8 cellular contexts compared by ENCODE assay signal in genomic region chr12:32399045-32399372, GRCh38. TPM values are rescaled to one million over a fixed set of nuclear protein-coding genes. Genes with fewer than 3 reads are reported as not detected.
DNase-seq lines count a peak whose midpoint lies in the region; ATAC-seq, FAIRE-seq and TF ChIP-seq lines count a peak whose summit lies in the region.

No MANE protein-coding gene starts in this region.

- H3K4me3 ChIP-seq in DOHH2 (ENCODE audit: low read length) (peak overlapping the region; percentile 78), OCI-LY1 (ENCODE audit: low read depth, low read length, poor library complexity, severe bottlenecking) (peak overlapping the region; percentile 61), pancreas (peak overlapping the region; percentile 64 to 73 (median 70))

- H3K9me2 ChIP-seq in DOHH2 (replicated peaks; ENCODE audit: control insufficient read depth, low read length) (no peaks in the 10 kb centered on the region), OCI-LY1 (ENCODE audit: low read depth, low read length) (no peaks in the 10 kb centered on the region)

- H3K9me3 ChIP-seq in DOHH2 (ENCODE audit: control insufficient read depth, insufficient read depth, low read length) (no peaks in the 10 kb centered on the region), OCI-LY1 (ENCODE audit: low read length) (no peaks in the 10 kb centered on the region), pancreas (no peaks in the 10 kb centered on the region)

- DNase-seq in epithelial cell of prostate (ENCODE audit: low read depth, low spot score) (no peak), pancreas (no peak), HuH-7.5 (ENCODE audit: low spot score) (no peak), NCI-H128 (lab: John Stamatoyannopoulos, UW; ENCODE audit: unreplicated experiment) (no peak)

- H4K20me1 ChIP-seq in DOHH2 (ENCODE audit: control insufficient read depth, insufficient read depth, low read depth, low read length) (no peaks in the 10 kb centered on the region), OCI-LY1 (ENCODE audit: insufficient read depth, low read length) (no peaks in the 10 kb centered on the region)

- WGBS in pancreas, 2 donors: 0% methylated on average over 28 to 33 of the region's 33 CpGs

- H3K36me3 ChIP-seq in DOHH2 (ENCODE audit: control insufficient read depth, low read length) (no peaks in the 10 kb centered on the region), OCI-LY1 (ENCODE audit: insufficient read depth, low read length) (no peaks in the 10 kb centered on the region), pancreas (no peaks in the 10 kb centered on the region)

- H3K79me2 ChIP-seq in DOHH2 (ENCODE audit: control insufficient read depth, low read length) (no peaks in the 10 kb centered on the region), OCI-LY1 (ENCODE audit: insufficient read depth, low read length) (no peaks in the 10 kb centered on the region)

- intact Hi-C loops in pancreas (cut with DNase I): no loop called here

- TF ChIP-seq CTCF in DOHH2 (IDR thresholded peaks at IDR 0.05; ENCODE audit: low read depth, low read length, poor library complexity, severe bottlenecking): no peak
- no peak for TF ChIP-seq CTCF in OCI-LY1 (IDR thresholded peaks at IDR 0.05; ENCODE audit: low read length)
- no peak for TF ChIP-seq CTCF in pancreas (IDR thresholded peaks at IDR 0.05)

- H3K27ac ChIP-seq in DOHH2 (ENCODE audit: low read depth, low read length) (no peak overlapping the region), OCI-LY1 (ENCODE audit: low read depth, low read length, poor library complexity, severe bottlenecking) (no peak overlapping the region), epithelial cell of prostate (peak overlapping the region; percentile 92), pancreas (peak overlapping the region; percentile 86 to 95 (median 94))

- peak overlapping the region; percentile 73 for H3K4me2 ChIP-seq in DOHH2 (ENCODE audit: low read length)
- peak overlapping the region; percentile 62 for H3K4me2 ChIP-seq in OCI-LY1 (ENCODE audit: low read length)

- H3K4me1 ChIP-seq in DOHH2 (ENCODE audit: control insufficient read depth, low read length) (peaks cover 23% of the 10 kb centered on the region), OCI-LY1 (ENCODE audit: insufficient read depth, low read length, severe bottlenecking) (peaks cover 21% of the 10 kb centered on the region), pancreas (peaks cover 0 to 12% (median 11%) of the 10 kb centered on the region in 3 donors)

- H3K9ac ChIP-seq in OCI-LY1 (ENCODE audit: low read length): peak overlapping the region; percentile 25; the same call in 1 of the 2 replicates

- FAIRE-seq in pancreas (lab: Jason Lieb, UNC): no peak

- no peak overlapping the region for H2AFZ ChIP-seq in OCI-LY1 (ENCODE audit: low read length)

- H3K27me3 ChIP-seq in DOHH2 (ENCODE audit: control insufficient read depth, low read length): peaks cover 6% of the 10 kb centered on the region; the same call in 1 of the 2 replicates
- no peaks in the 10 kb centered on the region for H3K27me3 ChIP-seq in OCI-LY1 (ENCODE audit: insufficient read depth, low read length)
- no peaks in the 10 kb centered on the region for H3K27me3 ChIP-seq in pancreas

- H3F3A ChIP-seq in DOHH2 (ENCODE audit: control insufficient read depth, insufficient read depth) (peaks cover 9% of the 10 kb centered on the region; the same call in 1 of the 2 replicates), OCI-LY1 (ENCODE audit: insufficient read depth, low read length) (no peaks in the 10 kb centered on the region; the same call in 1 of the 2 replicates)

- ATAC-seq in pancreas (no peak), GM19395 (IDR thresholded peaks at IDR 0.05; ENCODE audit: unreplicated experiment) (no peak), HG03378 (IDR thresholded peaks at IDR 0.05; ENCODE audit: unreplicated experiment) (no peak)

RNA-seq across cellular contexts. Expression of gene FGD4, which starts 0.3 kb away (rescaled TPM):
- 10 to 100 TPM; 10.6 to 26.5 (median 15.5) TPM for total RNA-seq in pancreas
- 1 to 10 TPM; 3.6 to 4.4 TPM for polyA plus RNA-seq in pancreas

Comparison
In these comparisons a context has a peak if more than half of its experiments do, and no peak if none do; other contexts are left out.
1. H3K27ac ChIP-seq: peak in epithelial cell of prostate (single experiment) and pancreas (4 of 4); none in DOHH2 (single experiment) and OCI-LY1 (single experiment).
2. Peak in every context shown above with its lines, with median percentiles within 50 percentile points of each other: H3K4me3 ChIP-seq.